In genomic region chr7:30310674-30311362, GRCh38 we compare ENCODE assay signal across 1 cellular context.
TF ChIP-seq lines count a peak whose summit lies in the region.

No MANE protein-coding gene starts in this region.

TF ChIP-seq in K562, 482 proteins besides CTCF, POLR2A, EP300 and RAD21:
- no peak for TF ChIP-seq DPF2 (IDR thresholded peaks at IDR 0.05)
- no peak for TF ChIP-seq ZNF561 (CRISPR knock-in tag; conservative IDR thresholded peaks at IDR 0.05)
- no peak for TF ChIP-seq THRA (IDR thresholded peaks at IDR 0.05)
- no peak for TF ChIP-seq PATZ1 (CRISPR knock-in tag; IDR thresholded peaks at IDR 0.05; ENCODE audit: borderline replicate concordance)
- TF ChIP-seq WHSC1 (IDR thresholded peaks at IDR 0.05; ENCODE audit: low read length): no peak
- TF ChIP-seq POLR2AphosphoS5 (IDR thresholded peaks at IDR 0.05; ENCODE audit: control insufficient read depth, insufficient read depth, low read depth, low read length): no peak
- no peak for TF ChIP-seq ZKSCAN3 (CRISPR knock-in tag; IDR thresholded peaks at IDR 0.05)
- TF ChIP-seq PKNOX1 (IDR thresholded peaks at IDR 0.05): no peak
- TF ChIP-seq SUPT5H (IDR thresholded peaks at IDR 0.05): no peak
- TF ChIP-seq RNF2 (IDR thresholded peaks at IDR 0.05): no peak
- TF ChIP-seq TCF7L2 (IDR thresholded peaks at IDR 0.05; ENCODE audit: low read depth, low read length): no peak
- TF ChIP-seq BRF1 (IDR thresholded peaks at IDR 0.05; ENCODE audit: borderline replicate concordance, extremely low read depth, insufficient read length): no peak
- TF ChIP-seq GATAD2B (IDR thresholded peaks at IDR 0.05; ENCODE audit: borderline replicate concordance): no peak
- no peak for TF ChIP-seq ZNF696 (CRISPR knock-in tag; conservative IDR thresholded peaks at IDR 0.05)
- no peak for TF ChIP-seq ELF1 (tag; IDR thresholded peaks at IDR 0.05)
- no peak for TF ChIP-seq MBD1 (CRISPR knock-in tag; IDR thresholded peaks at IDR 0.05)
- TF ChIP-seq NKRF (IDR thresholded peaks at IDR 0.05; ENCODE audit: borderline replicate concordance): no peak
- no peak for TF ChIP-seq CREB5 (CRISPR knock-in tag; IDR thresholded peaks at IDR 0.05)
TF ChIP-seq in K562: peak in this region for 0.
